In genomic region chr16:87190288-87191240, GRCh38 we compare ENCODE assay signal across 17 cellular contexts.
A peak's percentile ranks its signal among the peaks of the same experiment; 100 is the strongest.
DNase-seq lines count a peak whose midpoint lies in the region; ATAC-seq and TF ChIP-seq lines count a peak whose summit lies in the region.
"Had no signal": no experiment of that assay in that cellular context is flagged by ENCODE, and none has a peak within 500 bp of the region (broad histone marks: within the 10 kb centered on the region; RNA-seq: fewer than 3 reads in every experiment).

No MANE protein-coding gene starts in this region.

- H2AFZ ChIP-seq in DND-41 (ENCODE audit: low read depth, low read length) (no peak overlapping the region), neural progenitor cell (replicated peaks) (no peak overlapping the region)

- H3K9me3 ChIP-seq in DND-41 (ENCODE audit: insufficient read depth, low read length, severe bottlenecking) (peaks cover 8% of the 10 kb centered on the region), neural progenitor cell (ENCODE audit: low read depth) (no peaks in the 10 kb centered on the region)

- H3K9ac ChIP-seq in DND-41 (ENCODE audit: low read depth, low read length) (no peak overlapping the region), neural progenitor cell (no peak overlapping the region)
- H3K9ac ChIP-seq: BLaER1 had no signal

- H3K27me3 ChIP-seq in DND-41 (ENCODE audit: insufficient read depth, low read length, poor library complexity), result no peaks in the 10 kb centered on the region
- no peaks in the 10 kb centered on the region for H3K27me3 ChIP-seq in neural progenitor cell
- H3K27me3 ChIP-seq: BLaER1 had no signal

- H3K79me2 ChIP-seq in DND-41 (ENCODE audit: insufficient read depth, low read length) (no peaks in the 10 kb centered on the region), neural progenitor cell (ENCODE audit: low read depth) (no peaks in the 10 kb centered on the region)

- no peak overlapping the region for H3K4me2 ChIP-seq in DND-41 (ENCODE audit: insufficient read depth, low read length)
- H3K4me2 ChIP-seq in neural progenitor cell, result no peak overlapping the region
- H3K4me2 ChIP-seq: BLaER1, smooth muscle cell had no signal

- peaks cover 16% of the 10 kb centered on the region for H3K9me3 Mint-ChIP-seq in neural progenitor cell

- no peak overlapping the region for H3K4me3 Mint-ChIP-seq in neural progenitor cell
- H3K4me3 Mint-ChIP-seq: naive B cell had no signal

- peaks cover 27% of the 10 kb centered on the region for H3K4me1 Mint-ChIP-seq in neural progenitor cell

- H4K20me1 ChIP-seq in DND-41 (ENCODE audit: insufficient read depth, low read length), result no peaks in the 10 kb centered on the region
- H4K20me1 ChIP-seq in neural progenitor cell (ENCODE audit: low read depth), result no peaks in the 10 kb centered on the region
- H4K20me1 ChIP-seq: BLaER1 had no signal

- H3K27ac ChIP-seq in DND-41 (ENCODE audit: low read length) (no peak overlapping the region), neural progenitor cell (no peak overlapping the region)
- H3K27ac ChIP-seq: BLaER1 had no signal

- no peak for TF ChIP-seq POLR2A in GM18505 (IDR thresholded peaks at IDR 0.05; ENCODE audit: borderline replicate concordance, extremely low read depth, insufficient read depth, insufficient read length)

- H3K4me3 ChIP-seq in DND-41 (ENCODE audit: low read depth in 1 of 2, low read length in 2 of 2), result no peak overlapping the region
- H3K4me3 ChIP-seq in neural progenitor cell, result no peak overlapping the region
- H3K4me3 ChIP-seq: BLaER1, smooth muscle cell had no signal

- no peak for ATAC-seq in DND-41 (ENCODE audit: insufficient read depth, low read depth)
- ATAC-seq in GM18505 (IDR thresholded peaks at IDR 0.05; ENCODE audit: unreplicated experiment), result no peak
- ATAC-seq in GM19035 (IDR thresholded peaks at IDR 0.05; ENCODE audit: unreplicated experiment), result no peak

- DNase-seq in DND-41 (no peak), M059J (ENCODE audit: low read depth) (peak; percentile 51), dermis blood vessel endothelial cell (peak; percentile 26), neural progenitor cell (ENCODE audit: low spot score) (no peak)
- DNase-seq in stimulated activated CD4-positive, alpha-beta T cell treated with anti-CD3 and anti-CD28 coated beads, Interleukin-2, amount 100 ng/mL, for 24 hours, result no peak
- DNase-seq: amniotic stem cell, H7, MV-4-11, naive B cell, NCI-H2081 treated with DMSO at 0.1 percent for 48 hours, NCI-H524, SIG-M5, T-helper 9 cell had no signal

- no peaks in the 10 kb centered on the region for H3K36me3 ChIP-seq in DND-41 (ENCODE audit: insufficient read depth, low read length)
- H3K36me3 ChIP-seq in neural progenitor cell, result no peaks in the 10 kb centered on the region
- H3K36me3 ChIP-seq: BLaER1 had no signal

- no peaks in the 10 kb centered on the region for H3K36me3 Mint-ChIP-seq in neural progenitor cell
- H3K36me3 Mint-ChIP-seq: naive B cell had no signal

- no peak overlapping the region for H3K27ac Mint-ChIP-seq in neural progenitor cell
- H3K27ac Mint-ChIP-seq: naive B cell had no signal

- H3F3A ChIP-seq in neural progenitor cell (ENCODE audit: low read depth), result peaks cover 22% of the 10 kb centered on the region

- TF ChIP-seq CTCF in DND-41 (IDR thresholded peaks at IDR 0.05; ENCODE audit: borderline replicate concordance, extremely low read depth, low read length, poor library complexity, severe bottlenecking), result peak; percentile 37
- TF ChIP-seq CTCF in neural progenitor cell (IDR thresholded peaks at IDR 0.05), result peak; percentile 52

- H3K4me1 ChIP-seq in DND-41 (ENCODE audit: insufficient read depth, low read length), result no peaks in the 10 kb centered on the region
- H3K4me1 ChIP-seq in neural progenitor cell, result peaks cover 11% of the 10 kb centered on the region

- peaks cover 20% of the 10 kb centered on the region for H3K27me3 Mint-ChIP-seq in neural progenitor cell (ENCODE audit: insufficient read depth, low read depth)

Comparison
In these comparisons a context has a peak if more than half of its experiments do, and no peak if none do; other contexts are left out.
1. DNase-seq: peak in M059J (single experiment) and dermis blood vessel endothelial cell (single experiment); none in DND-41 (single experiment), neural progenitor cell (single experiment) and stimulated activated CD4-positive, alpha-beta T cell treated with anti-CD3 and anti-CD28 coated beads, Interleukin-2, amount 100 ng/mL, for 24 hours (0 of 2).